ENCODE assay signal across 8 cellular contexts in genomic region chrX:132218100-132218807, GRCh38. TPM values are rescaled to one million over a fixed set of nuclear protein-coding genes. Genes with fewer than 3 reads are reported as not detected.
DNase-seq lines count a peak whose midpoint lies in the region; ATAC-seq and TF ChIP-seq lines count a peak whose summit lies in the region.

No MANE protein-coding gene starts in this region.

- POLR2A ChIA-PET in activated CD4-positive, alpha-beta T cell treated with anti-CD3 and anti-CD28 coated beads, Interleukin-2, amount 10 ng/mL, durations not matched to agents 7 days and 5 days (lab: Charles Lee), result no interaction called here

- peak overlapping the region; percentile 76 for H3K4me3 ChIP-seq in BLaER1
- H3K4me3 ChIP-seq in lower leg skin (ENCODE audit: low read depth, poor library complexity, severe bottlenecking), result peak overlapping the region; percentile 36

- no peaks in the 10 kb centered on the region for H3K36me3 ChIP-seq in BLaER1

- H3K9ac ChIP-seq in BLaER1, result peak overlapping the region; percentile 91

- no peaks in the 10 kb centered on the region for H3K27me3 Mint-ChIP-seq in activated CD4-positive, alpha-beta T cell treated with anti-CD3 and anti-CD28 coated beads, Interleukin-2, amount 10 ng/mL, durations not matched to agents 7 days and 5 days

- H3K27ac Mint-ChIP-seq in activated CD4-positive, alpha-beta T cell treated with anti-CD3 and anti-CD28 coated beads, Interleukin-2, amount 10 ng/mL, durations not matched to agents 7 days and 5 days, result peak overlapping the region; percentile 92

- peaks cover 73% of the 10 kb centered on the region for H3K27me3 ChIP-seq in BLaER1

- peaks cover 13% of the 10 kb centered on the region for H3K4me1 ChIP-seq in BLaER1

- H3K9me3 ChIP-seq in BLaER1, result no peaks in the 10 kb centered on the region

- TF ChIP-seq POLR2A in lower leg skin (IDR thresholded peaks at IDR 0.05), result no peak

- H3K36me3 Mint-ChIP-seq in activated CD4-positive, alpha-beta T cell treated with anti-CD3 and anti-CD28 coated beads, Interleukin-2, amount 10 ng/mL, durations not matched to agents 7 days and 5 days (ENCODE audit: low read depth), result peaks cover 11% of the 10 kb centered on the region

- peak; percentile 60 for DNase-seq in NCI-H526 treated with DMSO at 0.1 percent for 48 hours (lab: John Stamatoyannopoulos, UW)
- peak; percentile 86 for DNase-seq in activated CD4-positive, alpha-beta T cell treated with anti-CD3 and anti-CD28 coated beads, Interleukin-2, amount 10 ng/mL, durations not matched to agents 7 days and 5 days
- peak; percentile 65 to 83 for DNase-seq in dermis microvascular lymphatic vessel endothelial cell (ENCODE audit: low read depth in 2 of 2)
- DNase-seq in lower leg skin (ENCODE audit: low spot score in 2 of 2), result peak; percentile 64 to 96
- DNase-seq in stimulated activated CD4-positive, alpha-beta T cell treated with anti-CD3 and anti-CD28 coated beads, Interleukin-4, amount 100 ng/mL, for 24 hours, result peak; percentile 81

- WGBS in lower leg skin, 2 donors, result 1 to 47% methylated on average over 6 to 44 of the region's 45 CpGs

- ATAC-seq in GM19324 (IDR thresholded peaks at IDR 0.05; ENCODE audit: low FRiP score, unreplicated experiment), result peak; percentile 56
- ATAC-seq in HG03457 (IDR thresholded peaks at IDR 0.05; ENCODE audit: unreplicated experiment), result peak; percentile 48

- H3K4me2 ChIP-seq in BLaER1, result peak overlapping the region; percentile 75

- peaks cover 28% of the 10 kb centered on the region for H3K4me1 Mint-ChIP-seq in activated CD4-positive, alpha-beta T cell treated with anti-CD3 and anti-CD28 coated beads, Interleukin-2, amount 10 ng/mL, durations not matched to agents 7 days and 5 days

- peaks cover 30% of the 10 kb centered on the region for H4K20me1 ChIP-seq in BLaER1

- no peak for TF ChIP-seq CTCF in lower leg skin (IDR thresholded peaks at IDR 0.05)

- H3K27ac ChIP-seq in BLaER1, result peak overlapping the region; percentile 94

- CTCF ChIA-PET in activated CD4-positive, alpha-beta T cell treated with anti-CD3 and anti-CD28 coated beads, Interleukin-2, amount 10 ng/mL, durations not matched to agents 7 days and 5 days (lab: Charles Lee), result interaction anchor here (1.2 to 3.0 kb wide), 2 partner anchors 126 to 376 kb away, joined by 3 to 12 read pairs; no protein-coding TSS in a partner anchor

- H3K9me3 Mint-ChIP-seq in activated CD4-positive, alpha-beta T cell treated with anti-CD3 and anti-CD28 coated beads, Interleukin-2, amount 10 ng/mL, durations not matched to agents 7 days and 5 days, result no peaks in the 10 kb centered on the region

- intact Hi-C loops in lower leg skin (cut with DNase I; ENCODE audit: low total_unique reads), result no loop called here

- H3K4me3 Mint-ChIP-seq in activated CD4-positive, alpha-beta T cell treated with anti-CD3 and anti-CD28 coated beads, Interleukin-2, amount 10 ng/mL, durations not matched to agents 7 days and 5 days, result peak overlapping the region; percentile 84

RNA-seq across cellular contexts. Expression of gene RAP2C, which starts 1.0 kb away (rescaled TPM):
- 10 to 100 TPM; 27.0 to 28.1 TPM for total RNA-seq in activated CD4-positive, alpha-beta T cell treated with anti-CD3 and anti-CD28 coated beads, Interleukin-2, amount 10 ng/mL, durations not matched to agents 7 days and 5 days
- total RNA-seq in dermis microvascular lymphatic vessel endothelial cell (10.9 and 12.3 TPM in 2 replicates), lower leg skin (10 to 100 TPM; 12.7 to 14.1 (median 13.6) TPM)

Comparison
In these comparisons a context has a peak if more than half of its experiments do, and no peak if none do; other contexts are left out.
1. Peak in every context shown above with its lines: DNase-seq, ATAC-seq, H3K4me3 ChIP-seq and H3K27ac ChIP-seq.